11 cellular contexts compared by ENCODE assay signal in the genomic region with DNA sequence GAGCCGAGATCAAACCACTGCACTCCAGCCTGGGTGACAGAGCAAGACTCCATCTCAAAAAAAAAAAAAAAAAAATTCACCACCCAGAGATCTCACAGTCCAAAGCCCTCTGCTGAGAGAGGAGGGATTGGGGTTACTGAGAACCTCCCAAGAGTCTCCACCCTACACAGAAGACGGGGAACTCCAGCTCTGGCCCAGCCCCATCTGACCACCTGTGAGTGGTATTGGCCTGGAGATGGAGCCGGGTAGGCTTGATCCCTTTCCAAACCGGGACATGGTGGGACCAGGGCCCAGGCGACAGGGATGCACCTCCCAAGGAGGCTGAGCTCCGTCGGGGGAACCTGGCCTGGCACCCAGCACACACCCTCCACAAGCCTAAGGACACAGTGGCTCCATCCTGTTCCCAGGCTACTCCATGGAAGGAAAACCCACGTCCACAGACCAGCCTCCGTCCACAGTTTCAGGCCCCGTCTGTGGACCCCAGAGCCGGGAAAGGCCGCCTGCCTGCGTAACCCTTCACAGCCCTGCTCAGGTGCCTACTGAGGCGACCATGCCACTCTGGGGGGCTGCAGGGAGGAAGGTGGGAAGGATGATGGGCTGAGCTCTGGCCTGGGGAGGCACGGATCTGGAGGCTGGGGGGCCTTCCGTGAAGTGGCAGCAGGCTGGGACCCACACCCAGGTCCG. TPM values are rescaled to one million over a fixed set of nuclear protein-coding genes. Genes with fewer than 3 reads are reported as not detected.
DNase-seq lines count a peak whose midpoint lies in the region; ATAC-seq, FAIRE-seq and TF ChIP-seq lines count a peak whose summit lies in the region.
"Had no signal": no experiment of that assay in that cellular context is flagged by ENCODE, and none has a peak within 500 bp of the region (broad histone marks: within the 10 kb centered on the region; RNA-seq: fewer than 3 reads in every experiment).

No MANE protein-coding gene starts in this region.

- RAD21 ChIA-PET in GM12878 (lab: Charles Lee; ENCODE audit: unreplicated experiment) = interaction anchor here (0.7 to 1.4 kb wide), 5 partner anchors 9 to 68 kb away, joined by 3 to 5 read pairs (median 3); a partner anchor contains a TSS

- DNase-seq in heart left ventricle (no peak), left cardiac atrium (no peak), GM12878 (ENCODE audit: low read depth, low spot score) (no peak), mesendoderm (no peak), uterus (no peak), retina (no peak), NCI-H2196 treated with DMSO at 0.1 percent for 48 hours (lab: John Stamatoyannopoulos, UW; ENCODE audit: unreplicated experiment) (no peak)

- H3K4me3 ChIP-seq in heart left ventricle (peak overlapping the region in 11 of 12 donors; percentile 72 to 96 (median 85)), GM12878 (peak overlapping the region; percentile 83), mesendoderm (ENCODE audit: low read length) (no peak overlapping the region), uterus (peak overlapping the region; percentile 72 to 90)

- peaks cover 30 to 79% (median 65%) of the 10 kb centered on the region in 12 donors for H3K4me1 ChIP-seq in heart left ventricle
- peaks cover 32% of the 10 kb centered on the region for H3K4me1 ChIP-seq in GM12878 (ENCODE audit: control insufficient read depth, insufficient read depth, low read length)
- peaks cover 6% of the 10 kb centered on the region for H3K4me1 ChIP-seq in mesendoderm (ENCODE audit: control insufficient read depth, low read depth, low read length)
- H3K4me1 ChIP-seq in uterus = peaks cover 6 to 39% of the 10 kb centered on the region in 2 donors

- H2BK120ac ChIP-seq in mesendoderm (ENCODE audit: low read depth, low read length) = no peak overlapping the region

- H3K23ac ChIP-seq in mesendoderm (ENCODE audit: low read length) = no peak overlapping the region

- peak overlapping the region; percentile 96 for H3K56ac ChIP-seq in mesendoderm (ENCODE audit: low read length)

- no peaks in the 10 kb centered on the region for H3K27me3 ChIP-seq in heart left ventricle
- no peaks in the 10 kb centered on the region for H3K27me3 ChIP-seq in GM12878 (replicated peaks in 1 of 2; ENCODE audit: control insufficient read depth in 2 of 2, insufficient read depth in 2 of 2, low read length in 1 of 2)
- H3K27me3 ChIP-seq in mesendoderm (ENCODE audit: insufficient read depth, low read length, poor library complexity) = no peaks in the 10 kb centered on the region
- no peaks in the 10 kb centered on the region for H3K27me3 ChIP-seq in uterus

- no peak for TF ChIP-seq RAD21 in GM12878 (IDR thresholded peaks at IDR 0.05; ENCODE audit: insufficient read depth, low read depth, low read length)

- no peak overlapping the region for H2AFZ ChIP-seq in GM12878 (ENCODE audit: control insufficient read depth, low read depth, low read length)

- H2BK15ac ChIP-seq in mesendoderm (replicated peaks; ENCODE audit: low read depth) = no peak overlapping the region

- H4K5ac ChIP-seq in mesendoderm (ENCODE audit: low read length) = no peak overlapping the region

- no peak for TF ChIP-seq EP300 in GM12878 (IDR thresholded peaks at IDR 0.05; ENCODE audit: borderline replicate concordance in 1 of 2, control insufficient read depth in 1 of 2, low read depth in 2 of 2, low read length in 2 of 2)

- no peak for TF ChIP-seq POLR2A in heart left ventricle (IDR thresholded peaks at IDR 0.05)
- TF ChIP-seq POLR2A in GM12878 (IDR thresholded peaks at IDR 0.05; ENCODE audit: low read depth, low read length) = peak; percentile 31; the same call in 1 of the 2 replicates
- no peak for TF ChIP-seq POLR2A in uterus (IDR thresholded peaks at IDR 0.05)

- H3K18ac ChIP-seq in mesendoderm (ENCODE audit: low read length) = no peak overlapping the region

- intact Hi-C loops in heart left ventricle (cut with DNase I) (no loop called here), left cardiac atrium (cut with DNase I) (no loop called here), GM12878 (cut with micrococcal nuclease; ENCODE audit: unreplicated experiment) (no loop called here), uterus (cut with DNase I; ENCODE audit: low total_unique reads) (loop anchor here (5.0 kb wide), 1 partner anchor 173 kb away; no protein-coding TSS in a partner anchor)

- H2AK5ac ChIP-seq in mesendoderm (ENCODE audit: low read length) = no peak overlapping the region

- H3K9me3 ChIP-seq in heart left ventricle (no peaks in the 10 kb centered on the region), GM12878 (replicated peaks; ENCODE audit: control insufficient read depth, insufficient read depth, low read length) (no peaks in the 10 kb centered on the region), uterus (no peaks in the 10 kb centered on the region)

- in situ Hi-C loops in GM12878 (cut with MboI) = no loop called here

- H3K4me2 ChIP-seq in GM12878 (ENCODE audit: control insufficient read depth, insufficient read depth) (peak overlapping the region; percentile 48), mesendoderm (ENCODE audit: low read length) (no peak overlapping the region)

- POLR2A ChIA-PET in GM12878 (lab: Charles Lee) = interaction anchor here (0.7 to 1.7 kb wide), 10 partner anchors 9 to 224 kb away, joined by 3 to 9 read pairs (median 4); a partner anchor contains a TSS

- H2BK5ac ChIP-seq in mesendoderm (ENCODE audit: low read length) = no peak overlapping the region

- H3K36me3 ChIP-seq in heart left ventricle (peaks cover 0 to 16% (median 2%) of the 10 kb centered on the region in 9 donors), GM12878 (ENCODE audit: control insufficient read depth in 2 of 2, insufficient read depth in 2 of 2, low read length in 1 of 2) (peaks cover 1 to 5% of the 10 kb centered on the region in 2 experiments; a peak in 2 of 4 replicates), mesendoderm (ENCODE audit: control insufficient read depth, insufficient read depth, low read length) (no peaks in the 10 kb centered on the region), uterus (no peaks in the 10 kb centered on the region)

- TF ChIP-seq CTCF in heart left ventricle (IDR thresholded peaks at IDR 0.05) = no peak
- TF ChIP-seq CTCF in GM12878 (IDR thresholded peaks at IDR 0.05 in 2 of 3, conservative IDR thresholded peaks at IDR 0.05 in 1 of 3; ENCODE audit: control insufficient read depth in 2 of 3, extremely low read depth in 1 of 3, insufficient read depth in 1 of 3, low read depth in 3 of 3, low read length in 3 of 3) = no peak
- no peak for TF ChIP-seq CTCF in uterus (IDR thresholded peaks at IDR 0.05)

- BruUV-seq in GM12878 (replicated peaks; lab: Mats Ljungman, UMichigan) = no TSS peak

- peaks cover 6% of the 10 kb centered on the region; the same call in 1 of the 2 replicates for H4K20me1 ChIP-seq in GM12878 (ENCODE audit: control insufficient read depth, insufficient read depth)

- no peak overlapping the region for H3K4ac ChIP-seq in mesendoderm (ENCODE audit: low read depth, low read length)

- H3K79me2 ChIP-seq in GM12878 (ENCODE audit: control insufficient read depth, insufficient read depth, low read length) = peaks cover 67% of the 10 kb centered on the region
- H3K79me2 ChIP-seq in mesendoderm (ENCODE audit: control insufficient read depth, insufficient read depth, low read length) = peaks cover 65% of the 10 kb centered on the region

- peaks cover 29% of the 10 kb centered on the region for H3K79me1 ChIP-seq in mesendoderm (ENCODE audit: low read length)

- H3K27ac ChIP-seq in heart left ventricle = peak overlapping the region in 6 of 12 donors; percentile 19 to 98 (median 92)
- H3K27ac ChIP-seq in GM12878 (ENCODE audit: control insufficient read depth, insufficient read depth) = peak overlapping the region; percentile 99
- no peak overlapping the region for H3K27ac ChIP-seq in mesendoderm (ENCODE audit: low read depth, low read length)
- H3K27ac ChIP-seq in uterus = no peak overlapping the region

- no peak for FAIRE-seq in GM12878 (lab: Jason Lieb, UNC)
- FAIRE-seq: G401.6, TTC549 had no signal

- SMC1A ChIA-PET in GM12878 (lab: Charles Lee; ENCODE audit: uncharacterized antibody, unreplicated experiment) = interaction anchor here (0.9 to 2.0 kb wide), 4 partner anchors 8 to 35 kb away, joined by 4 to 8 read pairs (median 4); a partner anchor contains a TSS

- CTCF ChIA-PET in GM12878 (lab: Yijun Ruan, JAX) = interaction anchor here (0.6 to 1.9 kb wide), 5 partner anchors 35 to 250 kb away, joined by 3 to 6 read pairs (median 3); a partner anchor contains a TSS

- H3K9ac ChIP-seq in GM12878 (ENCODE audit: control insufficient read depth, insufficient read depth, low read length) (peak overlapping the region; percentile 94; the same call in 1 of the 2 replicates), mesendoderm (ENCODE audit: low read length) (peak overlapping the region; percentile 87)

- no peak overlapping the region for H4K8ac ChIP-seq in mesendoderm (ENCODE audit: low read depth, low read length)

- WGBS in heart left ventricle, 4 donors = 14 to 52% (median 39%) methylated on average over 8 to 17 of the region's 17 CpGs
- under 1% methylated on average over 17 of the region's 17 CpGs for WGBS in GM12878 (ENCODE audit: insufficient coverage, insufficient replicate concordance, low lambda C conversion rate, missing lambda C conversion rate)
- no CpG with 5 or more reads among the region's 17 CpGs for WGBS in mesendoderm (ENCODE audit: extremely low coverage, insufficient coverage, low lambda C conversion rate)

- ATAC-seq in heart left ventricle (no peak), left cardiac atrium (no peak), GM12878 (peak; percentile 40), HG03565 (IDR thresholded peaks at IDR 0.05; ENCODE audit: unreplicated experiment) (no peak)

RNA-seq across cellular contexts. Expression of a gene that starts 1.8 kb away (rescaled TPM):
- total RNA-seq in heart left ventricle = 100 to 1,000 TPM in 7 of 9 donors, 10 to 100 TPM in 2; 95.1 to 189 (median 112) TPM
- 100 to 1,000 TPM; 131 to 148 TPM for polyA plus RNA-seq in heart left ventricle
- 100 to 1,000 TPM; 110 to 144 TPM for total RNA-seq in left cardiac atrium
- total RNA-seq in GM12878 (2013; cell fraction: nucleolus; rRNA removed) = 180 and 203 TPM in 2 replicates
- total RNA-seq in GM12878 (2014; rRNA removed) = 120 and 143 TPM in 2 replicates
- 28.6 and 32.3 TPM in 2 replicates for total RNA-seq in GM12878 (2014; rRNA removed; fragmentation: Illumina TruSeq; extraction: Trizol)
- total RNA-seq in GM12878 (2021) = 144 and 155 TPM in 2 replicates
- 27.3 TPM for polyA plus RNA-seq in GM12878 (2011; ENCODE audit: low read depth)
- polyA plus RNA-seq in GM12878 (2011; rRNA removed) = 35.7 and 77.7 TPM in 2 replicates
- polyA plus RNA-seq in GM12878 (2011; cell fraction: cytosol; rRNA removed) = 90.0 and 162 TPM in 2 replicates
- polyA plus RNA-seq in GM12878 (2011; cell fraction: nucleus; rRNA removed) = 970 and 990 TPM in 2 replicates
- polyA plus RNA-seq in GM12878 (2012) = 108 and 115 TPM in 2 replicates
- 10.5 and 33.2 TPM in 2 replicates for polyA plus RNA-seq in GM12878 (2014; fragmentation: Illumina TruSeq; extraction: Trizol)
- polyA plus RNA-seq in GM12878 (2014; fragmentation: Nextera tagmentation; extraction: Ambion mirVana) = under 1 TPM; 0.43 to 0.86 TPM
- polyA plus RNA-seq in GM12878 (2014; rRNA removed) = 184 and 247 TPM in 2 replicates
- 10 to 100 TPM; 54.4 to 69.6 TPM for polyA plus RNA-seq in GM12878 (2016; fragmentation: Nextera tagmentation; extraction: Ambion mirVana)
- 44.8 and 49.7 TPM in 2 replicates for polyA minus RNA-seq in GM12878 (2011; rRNA and poly(A)+ RNA removed)
- 18.7 and 26.3 TPM in 2 replicates for polyA minus RNA-seq in GM12878 (2011; cell fraction: cytosol; rRNA and poly(A)+ RNA removed)
- polyA minus RNA-seq in GM12878 (2011; cell fraction: nucleus; rRNA and poly(A)+ RNA removed) = 57.7 and 78.5 TPM in 2 replicates
- 82.5 TPM for polyA plus RNA-seq in mesendoderm (2013, experiment 1 of 2)
- polyA plus RNA-seq in mesendoderm (2013, experiment 2 of 2) = 81.3 TPM
- 100 to 1,000 TPM in 1 of 4 donors, 10 to 100 TPM in 3; 47.4 to 164 (median 56.9) TPM for total RNA-seq in uterus

RNA-seq across cellular contexts. Expression of a gene that starts 2.2 kb away (rescaled TPM):
- not detected for total RNA-seq in heart left ventricle
- polyA plus RNA-seq in heart left ventricle = not detected
- total RNA-seq in left cardiac atrium = not detected
- not detected in 2 replicates for total RNA-seq in GM12878 (2013; cell fraction: nucleolus; rRNA removed)
- not detected in 2 replicates for total RNA-seq in GM12878 (2014; rRNA removed)
- total RNA-seq in GM12878 (2014; rRNA removed; fragmentation: Illumina TruSeq; extraction: Trizol) = not detected in 2 replicates
- total RNA-seq in GM12878 (2021) = not detected in 2 replicates
- not detected for polyA plus RNA-seq in GM12878 (2011; ENCODE audit: low read depth)
- not detected in 2 replicates for polyA plus RNA-seq in GM12878 (2011; rRNA removed)
- not detected in 2 replicates for polyA plus RNA-seq in GM12878 (2011; cell fraction: cytosol; rRNA removed)
- polyA plus RNA-seq in GM12878 (2011; cell fraction: nucleus; rRNA removed) = not detected in 2 replicates
- not detected in 2 replicates for polyA plus RNA-seq in GM12878 (2012)
- not detected in 2 replicates for polyA plus RNA-seq in GM12878 (2014; fragmentation: Illumina TruSeq; extraction: Trizol)
- polyA plus RNA-seq in GM12878 (2014; fragmentation: Nextera tagmentation; extraction: Ambion mirVana) = not detected
- not detected in 2 replicates for polyA plus RNA-seq in GM12878 (2014; rRNA removed)
- not detected for polyA plus RNA-seq in GM12878 (2016; fragmentation: Nextera tagmentation; extraction: Ambion mirVana)
- 1,322 TPM in 1 of 2 replicates, not detected in the other for polyA minus RNA-seq in GM12878 (2011; rRNA and poly(A)+ RNA removed)
- not detected in 2 replicates for polyA minus RNA-seq in GM12878 (2011; cell fraction: cytosol; rRNA and poly(A)+ RNA removed)
- polyA minus RNA-seq in GM12878 (2011; cell fraction: nucleus; rRNA and poly(A)+ RNA removed) = under 0.01 TPM in 1 of 2 replicates, not detected in the other
- polyA plus RNA-seq in mesendoderm (2013, experiment 1 of 2) = not detected
- not detected for polyA plus RNA-seq in mesendoderm (2013, experiment 2 of 2)
- not detected for total RNA-seq in uterus
- total RNA-seq: temporal lobe had no signal

RNA-seq across cellular contexts. Expression of a gene that starts 7.3 kb away (rescaled TPM):
- total RNA-seq in heart left ventricle (10 to 100 TPM; 26.2 to 98.5 (median 61.6) TPM), left cardiac atrium (10 to 100 TPM; 74.4 to 83.8 TPM), GM12878 (2014; rRNA removed) (154 and 195 TPM in 2 replicates), GM12878 (2014; rRNA removed; fragmentation: Illumina TruSeq; extraction: Trizol) (95.8 and 115 TPM in 2 replicates), GM12878 (2021) (289 and 311 TPM in 2 replicates), uterus (100 to 1,000 TPM in 2 of 4 donors, 10 to 100 TPM in 2; 14.3 to 186 (median 88.5) TPM)
- polyA plus RNA-seq in heart left ventricle (10 to 100 TPM; 43.8 to 45.3 TPM), GM12878 (2011; rRNA removed) (28.6 and 54.2 TPM in 2 replicates), GM12878 (2014; fragmentation: Illumina TruSeq; extraction: Trizol) (60.1 and 168 TPM in 2 replicates), GM12878 (2014; fragmentation: Nextera tagmentation; extraction: Ambion mirVana) (10 to 100 TPM; 34.7 to 42.5 TPM), GM12878 (2014; rRNA removed) (177 and 213 TPM in 2 replicates), GM12878 (2016; fragmentation: Nextera tagmentation; extraction: Ambion mirVana) (100 to 1,000 TPM; 269 to 273 TPM)
- 28.5 and 30.8 TPM in 2 replicates for total RNA-seq in GM12878 (2013; cell fraction: nucleolus; rRNA removed)
- polyA plus RNA-seq in GM12878 (2011; ENCODE audit: low read depth) = 64.3 TPM
- 104 and 118 TPM in 2 replicates for polyA plus RNA-seq in GM12878 (2011; cell fraction: cytosol; rRNA removed)
- polyA plus RNA-seq in GM12878 (2011; cell fraction: nucleus; rRNA removed) = 80.2 and 133 TPM in 2 replicates
- polyA plus RNA-seq in GM12878 (2012) = 117 and 149 TPM in 2 replicates
- polyA minus RNA-seq in GM12878 (2011; rRNA and poly(A)+ RNA removed) = 71.8 and 98.5 TPM in 2 replicates
- polyA minus RNA-seq in GM12878 (2011; cell fraction: cytosol; rRNA and poly(A)+ RNA removed) = 91.4 and 128 TPM in 2 replicates
- polyA minus RNA-seq in GM12878 (2011; cell fraction: nucleus; rRNA and poly(A)+ RNA removed) = 14.9 and 31.0 TPM in 2 replicates
- polyA plus RNA-seq in mesendoderm (2013, experiment 1 of 2) = 595 TPM
- 606 TPM for polyA plus RNA-seq in mesendoderm (2013, experiment 2 of 2)

RNA-seq across cellular contexts. Expression of a gene that starts 18.9 kb away (rescaled TPM):
- total RNA-seq in heart left ventricle = under 1 TPM in 2 of 9 donors, not detected in 7; 0.09 to 0.51 TPM
- under 1 TPM in 1 of 2 donors, not detected in 1; 0.01 TPM for polyA plus RNA-seq in heart left ventricle
- under 1 TPM in 1 of 2 donors, not detected in 1; 0.06 TPM for total RNA-seq in left cardiac atrium
- total RNA-seq in GM12878 (2013; cell fraction: nucleolus; rRNA removed) = 0.15 and 0.17 TPM in 2 replicates
- total RNA-seq in GM12878 (2014; rRNA removed) = not detected in 2 replicates
- not detected in 2 replicates for total RNA-seq in GM12878 (2014; rRNA removed; fragmentation: Illumina TruSeq; extraction: Trizol)
- total RNA-seq in GM12878 (2021) = 0.15 TPM in 1 of 2 replicates, not detected in the other
- not detected for polyA plus RNA-seq in GM12878 (2011; ENCODE audit: low read depth)
- polyA plus RNA-seq in GM12878 (2011; rRNA removed) = not detected in 2 replicates
- 0.20 TPM in 1 of 2 replicates, not detected in the other for polyA plus RNA-seq in GM12878 (2011; cell fraction: cytosol; rRNA removed)
- 0.04 and 0.10 TPM in 2 replicates for polyA plus RNA-seq in GM12878 (2011; cell fraction: nucleus; rRNA removed)
- 0.11 and 0.26 TPM in 2 replicates for polyA plus RNA-seq in GM12878 (2012)
- polyA plus RNA-seq in GM12878 (2014; fragmentation: Illumina TruSeq; extraction: Trizol) = not detected in 2 replicates
- polyA plus RNA-seq in GM12878 (2014; fragmentation: Nextera tagmentation; extraction: Ambion mirVana) = not detected
- polyA plus RNA-seq in GM12878 (2014; rRNA removed) = not detected in 2 replicates
- not detected for polyA plus RNA-seq in GM12878 (2016; fragmentation: Nextera tagmentation; extraction: Ambion mirVana)
- not detected in 2 replicates for polyA minus RNA-seq in GM12878 (2011; rRNA and poly(A)+ RNA removed)
- not detected in 2 replicates for polyA minus RNA-seq in GM12878 (2011; cell fraction: cytosol; rRNA and poly(A)+ RNA removed)
- polyA minus RNA-seq in GM12878 (2011; cell fraction: nucleus; rRNA and poly(A)+ RNA removed) = not detected in 2 replicates
- polyA plus RNA-seq in mesendoderm (2013, experiment 1 of 2) = 0.06 TPM
- 0.10 TPM for polyA plus RNA-seq in mesendoderm (2013, experiment 2 of 2)
- total RNA-seq in uterus = under 1 TPM in 1 of 4 donors, not detected in 3; 0.48 TPM

RNA-seq across cellular contexts. Expression of a gene that starts 20.8 kb away (rescaled TPM):
- total RNA-seq in heart left ventricle (10 to 100 TPM in 4 of 9 donors, 1 to 10 TPM in 5; 5.9 to 12.4 (median 9.2) TPM), left cardiac atrium (10 to 100 TPM in 1 of 2 donors, 1 to 10 TPM in 1; 7.7 to 10.0 TPM), GM12878 (2014; rRNA removed) (14.9 and 18.1 TPM in 2 replicates), GM12878 (2014; rRNA removed; fragmentation: Illumina TruSeq; extraction: Trizol) (5.6 and 7.6 TPM in 2 replicates), GM12878 (2021) (38.7 and 49.5 TPM in 2 replicates), uterus (10 to 100 TPM in 1 of 4 donors, 1 to 10 TPM in 2, under 1 TPM in 1; 0.59 to 10.4 (median 2.7) TPM)
- polyA plus RNA-seq in heart left ventricle (1 to 10 TPM; 2.9 to 8.8 TPM), GM12878 (2011; rRNA removed) (3.3 and 5.5 TPM in 2 replicates), GM12878 (2014; fragmentation: Illumina TruSeq; extraction: Trizol) (4.6 and 11.4 TPM in 2 replicates), GM12878 (2014; fragmentation: Nextera tagmentation; extraction: Ambion mirVana) (1 to 10 TPM; 1.0 to 2.9 TPM), GM12878 (2014; rRNA removed) (26.9 and 36.5 TPM in 2 replicates), GM12878 (2016; fragmentation: Nextera tagmentation; extraction: Ambion mirVana) (10 to 100 TPM; 22.0 to 22.1 TPM)
- total RNA-seq in GM12878 (2013; cell fraction: nucleolus; rRNA removed) = 50.3 and 55.4 TPM in 2 replicates
- 16.4 TPM for polyA plus RNA-seq in GM12878 (2011; ENCODE audit: low read depth)
- polyA plus RNA-seq in GM12878 (2011; cell fraction: cytosol; rRNA removed) = 7.0 and 10.0 TPM in 2 replicates
- polyA plus RNA-seq in GM12878 (2011; cell fraction: nucleus; rRNA removed) = 81.6 and 107 TPM in 2 replicates
- 15.2 and 21.6 TPM in 2 replicates for polyA plus RNA-seq in GM12878 (2012)
- polyA minus RNA-seq in GM12878 (2011; rRNA and poly(A)+ RNA removed) = 4.3 and 9.4 TPM in 2 replicates
- 5.8 and 7.9 TPM in 2 replicates for polyA minus RNA-seq in GM12878 (2011; cell fraction: cytosol; rRNA and poly(A)+ RNA removed)
- polyA minus RNA-seq in GM12878 (2011; cell fraction: nucleus; rRNA and poly(A)+ RNA removed) = 24.3 and 39.7 TPM in 2 replicates
- polyA plus RNA-seq in mesendoderm (2013, experiment 1 of 2) = 3.9 TPM
- 4.4 TPM for polyA plus RNA-seq in mesendoderm (2013, experiment 2 of 2)
